In the genomic region with DNA sequence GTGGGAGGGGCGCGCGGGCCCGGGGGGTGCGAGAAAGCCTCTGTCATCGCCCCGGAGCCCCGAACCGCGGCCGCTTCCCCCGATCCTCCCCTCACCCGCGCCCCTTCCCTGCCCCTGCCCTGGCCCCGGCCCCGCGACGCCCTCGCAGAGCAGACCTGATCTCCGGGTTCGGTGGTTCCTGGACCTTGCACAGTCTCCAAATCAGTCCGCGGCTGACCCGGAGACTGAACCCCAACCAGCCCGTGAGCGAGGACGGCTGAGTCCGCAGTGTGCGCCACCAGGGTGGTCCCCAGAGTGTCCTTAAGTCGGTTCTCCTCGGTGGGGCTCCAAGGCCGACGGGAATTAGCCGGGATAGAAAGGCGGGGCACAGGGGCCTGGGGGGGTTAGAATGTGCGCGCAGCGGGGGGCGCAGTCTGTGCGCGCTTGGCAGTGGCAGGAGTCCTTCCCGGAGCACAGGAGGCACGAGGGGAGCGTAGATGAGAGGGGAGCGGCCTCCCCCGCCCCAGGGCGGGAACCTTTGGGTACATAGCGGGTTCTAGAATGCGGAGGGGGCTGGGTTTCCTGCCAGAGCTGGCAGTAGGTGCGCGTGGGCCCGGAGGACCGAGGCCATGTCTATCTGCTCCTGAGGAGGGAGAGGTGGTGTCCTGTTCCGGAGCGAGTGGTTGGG, we compare ENCODE assay signal across 8 cellular contexts.
A peak's percentile ranks its signal among the peaks of the same experiment; 100 is the strongest.
DNase-seq lines count a peak whose midpoint lies in the region; ATAC-seq and TF ChIP-seq lines count a peak whose summit lies in the region.

No MANE protein-coding gene starts in this region.

- H3K4me2 ChIP-seq in OCI-LY3 (ENCODE audit: low read length): peak overlapping the region; percentile 89

- H3K4me3 ChIP-seq in OCI-LY3 (ENCODE audit: low read length): peak overlapping the region; percentile 96

- H3K9me3 ChIP-seq in OCI-LY3 (ENCODE audit: insufficient read depth, low read length): no peaks in the 10 kb centered on the region

- H3K9ac ChIP-seq in OCI-LY3 (ENCODE audit: low read length): peak overlapping the region; percentile 91

- peak overlapping the region; percentile 64 for H2AFZ ChIP-seq in OCI-LY3 (ENCODE audit: low read depth, low read length)

- H3K27me3 ChIP-seq in OCI-LY3 (ENCODE audit: low read depth, low read length): no peaks in the 10 kb centered on the region

- H3K79me2 ChIP-seq in OCI-LY3 (ENCODE audit: low read length): peaks cover 23% of the 10 kb centered on the region

- TF ChIP-seq CTCF in OCI-LY3 (IDR thresholded peaks at IDR 0.05; ENCODE audit: low read depth, low read length): no peak

- no peaks in the 10 kb centered on the region for H4K20me1 ChIP-seq in OCI-LY3 (ENCODE audit: insufficient read depth, low read length)

- peaks cover 5% of the 10 kb centered on the region for H3K36me3 ChIP-seq in OCI-LY3 (replicated peaks; ENCODE audit: low read depth, low read length)

- in situ Hi-C loops in T47D (cut with HindIII; ENCODE audit: low pct_unique_long_range_greater_than_20kb, low sequenced_read_pairs) (no loop called here), ACHN (cut with HindIII; ENCODE audit: low pct_ligation_motif_present, low pct_unique_long_range_greater_than_20kb, low sequenced_read_pairs) (no loop called here)

- H3K27ac ChIP-seq in OCI-LY3 (ENCODE audit: low read length): peak overlapping the region; percentile 42

- ATAC-seq in GM19351 (IDR thresholded peaks at IDR 0.05; ENCODE audit: unreplicated experiment): peak; percentile 32
- ATAC-seq in stimulated activated naive CD8-positive, alpha-beta T cell treated with anti-CD3 and anti-CD28 coated beads, Interleukin-15, Interleukin-2, amounts not matched to agents 100 U/mL and 50 U/mL, for 24 hours: peak; percentile 17

- H3K4me1 ChIP-seq in OCI-LY3 (ENCODE audit: low read length): peaks cover 11% of the 10 kb centered on the region; the same call in 1 of the 2 replicates

- peak; percentile 41 for DNase-seq in AG20443 (ENCODE audit: low spot score)
- peak; percentile 37 to 69 for DNase-seq in T47D (ENCODE audit: low read depth in 1 of 2, low spot score in 1 of 2)
- DNase-seq in left kidney (ENCODE audit: low read depth, low spot score): peak; percentile 72
- DNase-seq in stimulated activated naive CD8-positive, alpha-beta T cell treated with anti-CD3 and anti-CD28 coated beads, Interleukin-15, Interleukin-2, amounts not matched to agents 100 U/mL and 50 U/mL, for 24 hours: peak; percentile 44
- DNase-seq in NCI-H2081 (lab: John Stamatoyannopoulos, UW): no peak
- DNase-seq in ACHN: no peak

Comparison
In these comparisons a context has a peak if more than half of its experiments do, and no peak if none do; other contexts are left out.
1. DNase-seq: peak in AG20443 (single experiment), T47D (2 of 2), left kidney (single experiment) and stimulated activated naive CD8-positive, alpha-beta T cell treated with anti-CD3 and anti-CD28 coated beads, Interleukin-15, Interleukin-2, amounts not matched to agents 100 U/mL and 50 U/mL, for 24 hours (single experiment); none in NCI-H2081 (0 of 2) and ACHN (single experiment).